Comparison of ENCODE assay signal across 9 cellular contexts in the genomic region with DNA sequence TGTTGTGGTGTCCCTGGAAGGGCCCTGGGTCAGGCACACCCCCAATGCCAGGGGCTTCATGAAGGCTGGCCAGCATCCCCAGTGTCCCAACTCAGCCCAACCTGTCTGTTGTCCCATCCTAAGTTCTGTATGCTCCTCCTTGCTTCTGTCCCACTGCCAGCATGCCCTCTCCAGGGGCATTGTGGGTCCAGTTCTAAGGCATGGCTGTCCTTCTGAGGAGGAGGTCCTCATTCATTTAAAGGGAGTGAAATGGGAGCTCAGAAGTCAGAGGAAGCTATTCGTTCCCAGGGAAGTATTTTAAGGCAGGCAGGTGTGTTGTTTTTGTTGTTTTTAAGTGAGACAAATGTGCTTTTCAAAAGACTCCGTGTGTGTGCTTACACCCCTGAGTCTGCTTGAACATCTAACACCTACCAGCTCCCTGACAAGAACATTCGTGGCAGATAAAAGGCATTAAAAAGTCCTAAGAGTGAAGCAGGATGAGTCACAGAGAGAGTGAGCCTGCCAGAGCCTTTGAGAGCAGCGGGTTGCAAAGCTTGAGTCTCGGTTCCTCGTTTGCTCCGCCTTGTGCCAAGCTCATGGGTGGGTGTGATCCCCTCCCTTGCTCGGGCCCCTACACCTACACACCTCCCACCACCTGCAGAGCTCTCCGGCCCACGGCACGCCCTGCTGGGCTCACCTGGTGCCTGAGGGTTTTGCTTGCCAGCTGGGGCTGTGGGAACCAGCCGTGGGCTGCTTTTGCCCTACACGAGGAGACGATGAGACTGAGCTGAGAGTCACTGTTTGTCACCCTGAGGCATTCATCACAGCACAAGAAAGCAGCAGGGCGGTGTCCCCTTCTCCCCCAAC.
DNase-seq lines count a peak whose midpoint lies in the region; ATAC-seq, FAIRE-seq and TF ChIP-seq lines count a peak whose summit lies in the region.
"Had no signal": no experiment of that assay in that cellular context is flagged by ENCODE, and none has a peak within 500 bp of the region (broad histone marks: within the 10 kb centered on the region; RNA-seq: fewer than 3 reads in every experiment).

No MANE protein-coding gene starts in this region.

- TF ChIP-seq CTCF in A673 (conservative IDR thresholded peaks at IDR 0.05; ENCODE audit: low read depth, low read length) (no peak), bronchial epithelial cell (IDR thresholded peaks at IDR 0.05; ENCODE audit: insufficient read depth, low read length, severe bottlenecking) (no peak)

- ATAC-seq in GM18868 (IDR thresholded peaks at IDR 0.05; ENCODE audit: unreplicated experiment) (peak; percentile 90), HG02938 (IDR thresholded peaks at IDR 0.05; ENCODE audit: unreplicated experiment) (peak; percentile 92)

- H3K9me3 ChIP-seq in A673 (ENCODE audit: low read depth, low read length, poor library complexity, severe bottlenecking): no peaks in the 10 kb centered on the region

- H3K4me3 ChIP-seq in A673 (ENCODE audit: low read depth, low read length, poor library complexity, severe bottlenecking) (no peak overlapping the region), bronchial epithelial cell (ENCODE audit: low read depth, low read length) (no peak overlapping the region)

- intact Hi-C loops in A673 (cut with micrococcal nuclease; ENCODE audit: unreplicated experiment): no loop called here

- peak; percentile 79 for FAIRE-seq in bronchial epithelial cell (lab: Jason Lieb, UNC)

- POLR2A ChIA-PET in A673 (lab: Charles Lee; ENCODE audit: low non-redundant PET): no interaction called here

- peak; percentile 28 for DNase-seq in A673 (ENCODE audit: low spot score)
- DNase-seq in RPMI7951 (ENCODE audit: low read depth): peak; percentile 62
- DNase-seq in bronchial epithelial cell (ENCODE audit: low read depth): peak; percentile 54
- DNase-seq in stimulated activated CD4-positive, alpha-beta T cell treated with anti-CD3 and anti-CD28 coated beads, Interleukin-12 subunit alpha, Interleukin-12 subunit beta, amount 100 ng/mL, for 4 hours: peak; percentile 34
- no peak for DNase-seq in NCI-H1694 treated with DMSO at 0.1 percent for 48 hours (lab: John Stamatoyannopoulos, UW)
- DNase-seq in NCI-H524 (lab: John Stamatoyannopoulos, UW): no peak

- H3K36me3 ChIP-seq in A673 (ENCODE audit: insufficient read depth, low read length, poor library complexity, severe bottlenecking) (no peaks in the 10 kb centered on the region), bronchial epithelial cell (ENCODE audit: control insufficient read depth, insufficient read depth, low read length) (no peaks in the 10 kb centered on the region)

- no peaks in the 10 kb centered on the region for H3K4me1 ChIP-seq in A673 (ENCODE audit: insufficient read depth, low read length, poor library complexity, severe bottlenecking)

- CTCF ChIA-PET in A673 (lab: Charles Lee): interaction anchor here (0.5 kb wide), 1 partner anchor 281 kb away, joined by 4 read pairs; no protein-coding TSS in a partner anchor

- H3K27me3 ChIP-seq in A673 (replicated peaks; ENCODE audit: insufficient read depth, low read depth, low read length, poor library complexity) (no peaks in the 10 kb centered on the region), bronchial epithelial cell (ENCODE audit: control insufficient read depth, insufficient read depth, low read length) (no peaks in the 10 kb centered on the region)

- no peak overlapping the region for H3K27ac ChIP-seq in A673 (ENCODE audit: low read depth, low read length, poor library complexity, severe bottlenecking)
- H3K27ac ChIP-seq: epithelial cell of prostate had no signal

- no TSS peak for BruUV-seq in A673 (replicated peaks; lab: Mats Ljungman, UMichigan)

Comparison
In these comparisons a context has a peak if more than half of its experiments do, and no peak if none do; other contexts are left out.
1. DNase-seq: peak in A673 (single experiment), RPMI7951 (single experiment), bronchial epithelial cell (single experiment) and stimulated activated CD4-positive, alpha-beta T cell treated with anti-CD3 and anti-CD28 coated beads, Interleukin-12 subunit alpha, Interleukin-12 subunit beta, amount 100 ng/mL, for 4 hours (single experiment); none in NCI-H1694 treated with DMSO at 0.1 percent for 48 hours (single experiment) and NCI-H524 (0 of 2).